Comparison of ENCODE assay signal across 13 cellular contexts in genomic region chr9:136946893-136947891, GRCh38. TPM values are rescaled to one million over a fixed set of nuclear protein-coding genes. Genes with fewer than 3 reads are reported as not detected.
A peak's percentile ranks its signal among the peaks of the same experiment; 100 is the strongest.
DNase-seq lines count a peak whose midpoint lies in the region; ATAC-seq and TF ChIP-seq lines count a peak whose summit lies in the region.
"Had no signal": no experiment of that assay in that cellular context is flagged by ENCODE, and none has a peak within 500 bp of the region (broad histone marks: within the 10 kb centered on the region; RNA-seq: fewer than 3 reads in every experiment).

No MANE protein-coding gene starts in this region.

- H3K4me1 Mint-ChIP-seq in stimulated activated naive CD8-positive, alpha-beta T cell treated with anti-CD3 and anti-CD28 coated beads, Interleukin-15, amount 100 ng/mL, for 72 hours: peaks cover 44% of the 10 kb centered on the region
- H3K4me1 Mint-ChIP-seq in neural crest cell: peaks cover 4% of the 10 kb centered on the region

- intact Hi-C loops in head of caudate nucleus (cut with DNase I): loop anchor here (10.0 kb wide), 1 partner anchor 62 kb away; the partner anchor contains the start of gene TRAF2

- H3K27ac Mint-ChIP-seq in stimulated activated naive CD8-positive, alpha-beta T cell treated with anti-CD3 and anti-CD28 coated beads, Interleukin-15, amount 100 ng/mL, for 72 hours: peak overlapping the region in 1 of 2 donors; percentile 4
- no peak overlapping the region for H3K27ac Mint-ChIP-seq in neural crest cell (ENCODE audit: unreplicated experiment)
- H3K27ac Mint-ChIP-seq: activated B cell treated with CpG ODN at 0.5 μM for 24 hours had no signal

- no peak for TF ChIP-seq CTCF in neural crest cell (conservative IDR thresholded peaks at IDR 0.05)

- peak; percentile 4 for DNase-seq in stimulated activated naive CD8-positive, alpha-beta T cell treated with anti-CD3 and anti-CD28 coated beads, Interleukin-15, Interleukin-2, amounts not matched to agents 100 U/mL and 50 U/mL, for 24 hours
- no peak for DNase-seq in stimulated activated naive CD8-positive, alpha-beta T cell treated with anti-CD3 and anti-CD28 coated beads, Interleukin-15, amount 100 ng/mL, for 72 hours
- peak in 25 of 42 donors; percentile 32 to 77 (median 55) for DNase-seq in head of caudate nucleus
- DNase-seq in neural crest cell (ENCODE audit: low read depth, low spot score): no peak
- DNase-seq in SW 1271 (lab: John Stamatoyannopoulos, UW): no peak
- DNase-seq in NCI-H82 (lab: John Stamatoyannopoulos, UW): no peak
- DNase-seq in NCI-H2196 treated with DMSO at 0.1 percent for 48 hours (lab: John Stamatoyannopoulos, UW; ENCODE audit: unreplicated experiment): no peak
- DNase-seq: activated B cell treated with CpG ODN at 0.5 μM for 24 hours, NCI-H2029 had no signal

- no peak for ATAC-seq in stimulated activated naive CD8-positive, alpha-beta T cell treated with anti-CD3 and anti-CD28 coated beads, Interleukin-15, Interleukin-2, amounts not matched to agents 100 U/mL and 50 U/mL, for 24 hours
- ATAC-seq in stimulated activated naive CD8-positive, alpha-beta T cell treated with anti-CD3 and anti-CD28 coated beads, Interleukin-15, amount 100 ng/mL, for 72 hours: no peak
- no peak for ATAC-seq in HG02610 (IDR thresholded peaks at IDR 0.05; ENCODE audit: unreplicated experiment)

- no peaks in the 10 kb centered on the region for H3K27me3 Mint-ChIP-seq in stimulated activated naive CD8-positive, alpha-beta T cell treated with anti-CD3 and anti-CD28 coated beads, Interleukin-15, amount 100 ng/mL, for 72 hours
- H3K27me3 Mint-ChIP-seq in neural crest cell (ENCODE audit: low read depth): no peaks in the 10 kb centered on the region
- H3K27me3 Mint-ChIP-seq: activated B cell treated with CpG ODN at 0.5 μM for 24 hours had no signal

- H3K9me3 Mint-ChIP-seq in stimulated activated naive CD8-positive, alpha-beta T cell treated with anti-CD3 and anti-CD28 coated beads, Interleukin-15, amount 100 ng/mL, for 72 hours: no peaks in the 10 kb centered on the region
- H3K9me3 Mint-ChIP-seq in neural crest cell: no peaks in the 10 kb centered on the region
- H3K9me3 Mint-ChIP-seq: activated B cell treated with CpG ODN at 0.5 μM for 24 hours; activated T-helper 1 cell treated with anti-CD3 and anti-CD28 coated beads, Interleukin-12 subunit alpha, Interleukin-12 subunit beta, Interleukin-2, Interleukin-4 antibody, amounts not matched to agents 30 ng/mL and 10 ng/mL and 1 ng/mL, durations not matched to agents 14 hours and 24 hours and 36 hours had no signal

- H3K36me3 Mint-ChIP-seq in neural crest cell (ENCODE audit: low read depth): no peaks in the 10 kb centered on the region

- no peak overlapping the region for H3K4me3 Mint-ChIP-seq in stimulated activated naive CD8-positive, alpha-beta T cell treated with anti-CD3 and anti-CD28 coated beads, Interleukin-15, amount 100 ng/mL, for 72 hours
- peak overlapping the region; percentile 56 for H3K4me3 Mint-ChIP-seq in neural crest cell
- H3K4me3 Mint-ChIP-seq: activated B cell treated with CpG ODN at 0.5 μM for 24 hours had no signal

RNA-seq across cellular contexts. Expression of gene C8G, which starts 2.1 kb away (rescaled TPM):
- 0.59 and 0.98 TPM in 2 replicates for total RNA-seq in neural crest cell

RNA-seq across cellular contexts. Expression of gene FBXW5, which starts 2.7 kb away (rescaled TPM):
- 81.2 and 83.9 TPM in 2 replicates for total RNA-seq in neural crest cell

RNA-seq across cellular contexts. Expression of gene LCN12, which starts 4.9 kb away (rescaled TPM):
- total RNA-seq in neural crest cell: 0.50 and 1.1 TPM in 2 replicates
- total RNA-seq: urinary bladder had no signal

RNA-seq across cellular contexts. Expression of gene PTGDS, which starts 30.1 kb away (rescaled TPM):
- total RNA-seq in neural crest cell: not detected in 2 replicates
- total RNA-seq: activated B cell treated with CpG ODN at 0.5 μM for 24 hours, endothelial cell of umbilical vein had no signal

RNA-seq across cellular contexts. Expression of gene LCNL1, which starts 35.6 kb away (rescaled TPM):
- total RNA-seq in neural crest cell: not detected in 2 replicates
- total RNA-seq: activated B cell treated with CpG ODN at 0.5 μM for 24 hours; activated T-helper 1 cell treated with anti-CD3 and anti-CD28 coated beads, Interleukin-12 subunit alpha, Interleukin-12 subunit beta, Interleukin-2, Interleukin-4 antibody, amounts not matched to agents 30 ng/mL and 10 ng/mL and 1 ng/mL, durations not matched to agents 14 hours and 24 hours and 36 hours; endothelial cell of umbilical vein had no signal

Comparison
In these comparisons a context has a peak if more than half of its experiments do, and no peak if none do; other contexts are left out.
1. DNase-seq: peak in stimulated activated naive CD8-positive, alpha-beta T cell treated with anti-CD3 and anti-CD28 coated beads, Interleukin-15, Interleukin-2, amounts not matched to agents 100 U/mL and 50 U/mL, for 24 hours (single experiment) and head of caudate nucleus (25 of 42); none in stimulated activated naive CD8-positive, alpha-beta T cell treated with anti-CD3 and anti-CD28 coated beads, Interleukin-15, amount 100 ng/mL, for 72 hours (0 of 2), neural crest cell (single experiment), SW 1271 (0 of 2), NCI-H82 (single experiment) and NCI-H2196 treated with DMSO at 0.1 percent for 48 hours (single experiment).